Comparison of ENCODE assay signal across 19 cellular contexts in the genomic region with DNA sequence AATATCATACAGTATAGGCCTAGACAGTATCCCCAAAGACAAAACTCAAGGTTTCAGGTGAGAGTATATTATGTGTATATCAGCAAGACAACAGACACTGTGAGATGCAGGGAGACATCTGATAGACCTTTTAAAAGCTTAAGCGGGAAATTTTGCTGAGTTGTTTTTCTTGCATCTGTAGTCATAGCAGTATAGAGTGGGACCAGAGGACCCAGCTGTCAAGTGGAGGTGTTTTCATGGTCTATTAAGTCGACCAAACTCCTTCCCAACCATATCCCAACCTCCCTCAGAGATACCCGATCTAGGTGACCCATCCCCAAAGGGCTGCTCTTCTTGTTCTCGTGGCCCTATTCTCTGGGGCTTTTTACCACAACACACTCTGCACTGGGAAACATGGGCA.
"Had no signal": no experiment of that assay in that cellular context is flagged by ENCODE, and none has a peak within 500 bp of the region (broad histone marks: within the 10 kb centered on the region; RNA-seq: fewer than 3 reads in every experiment).

No MANE protein-coding gene starts in this region.

- H3K9me3 ChIP-seq: gastroesophageal sphincter, heart left ventricle, mucosa of descending colon, pancreas, suprapubic skin had no signal

- H3K4me1 ChIP-seq: gastroesophageal sphincter, heart left ventricle, pancreas, suprapubic skin had no signal

- H3K36me3 ChIP-seq: pancreas, suprapubic skin, WERI-Rb-1 had no signal

- H3K27me3 Mint-ChIP-seq: activated naive CD4-positive, alpha-beta T cell treated with anti-CD3 and anti-CD28 coated beads, Interleukin-2, amount 10 ng/mL, durations not matched to agents 7 days and 5 days; naive B cell; type B pancreatic cell had no signal

- H3K27me3 ChIP-seq: gastroesophageal sphincter, heart left ventricle, pancreas, suprapubic skin had no signal

- H3K4me1 Mint-ChIP-seq: naive B cell had no signal

- ATAC-seq: esophagus mucosa, gastroesophageal sphincter, heart left ventricle, mucosa of descending colon, pancreas had no signal

- H3K9me3 Mint-ChIP-seq: naive B cell, type B pancreatic cell had no signal

- FAIRE-seq: pancreas had no signal

- H3K4me3 Mint-ChIP-seq: activated naive CD4-positive, alpha-beta T cell treated with anti-CD3 and anti-CD28 coated beads, Interleukin-2, amount 10 ng/mL, durations not matched to agents 7 days and 5 days; naive B cell; type B pancreatic cell had no signal

- DNase-seq: activated CD4-positive, alpha-beta T cell treated with anti-CD3 and anti-CD28 coated beads for 1 hour; activated effector memory CD4-positive, alpha-beta T cell treated with Interleukin-2 at 50 U/mL for 16 hours; activated naive CD4-positive, alpha-beta T cell treated with anti-CD3 and anti-CD28 coated beads, Interleukin-2, amount 10 ng/mL, durations not matched to agents 7 days and 5 days; amniotic stem cell; effector CD4-positive, alpha-beta T cell; heart left ventricle; kidney glomerular epithelial cell; mesenchymal stem cell; mucosa of descending colon; naive B cell; pancreas; stimulated activated CD4-positive, alpha-beta T cell treated with anti-CD3 and anti-CD28 coated beads, Interleukin-12 subunit alpha, Interleukin-12 subunit beta, amount 100 ng/mL, for 4 hours; stimulated activated CD4-positive, alpha-beta T cell treated with anti-CD3 and anti-CD28 coated beads, Interleukin-1b, Interleukin-23, amount 100 ng/mL, for 48 hours; stimulated activated naive CD4-positive, alpha-beta T cell treated with Interleukin-2 at 50 U/mL for 16 hours; WERI-Rb-1 had no signal

- H3K27ac Mint-ChIP-seq: activated naive CD4-positive, alpha-beta T cell treated with anti-CD3 and anti-CD28 coated beads, Interleukin-2, amount 10 ng/mL, durations not matched to agents 7 days and 5 days; type B pancreatic cell had no signal

- H3K4me3 ChIP-seq: gastroesophageal sphincter, heart left ventricle, mucosa of descending colon, pancreas, suprapubic skin had no signal

- H3K27ac ChIP-seq: gastroesophageal sphincter, heart left ventricle, pancreas, suprapubic skin, WERI-Rb-1 had no signal
